In the genomic region with DNA sequence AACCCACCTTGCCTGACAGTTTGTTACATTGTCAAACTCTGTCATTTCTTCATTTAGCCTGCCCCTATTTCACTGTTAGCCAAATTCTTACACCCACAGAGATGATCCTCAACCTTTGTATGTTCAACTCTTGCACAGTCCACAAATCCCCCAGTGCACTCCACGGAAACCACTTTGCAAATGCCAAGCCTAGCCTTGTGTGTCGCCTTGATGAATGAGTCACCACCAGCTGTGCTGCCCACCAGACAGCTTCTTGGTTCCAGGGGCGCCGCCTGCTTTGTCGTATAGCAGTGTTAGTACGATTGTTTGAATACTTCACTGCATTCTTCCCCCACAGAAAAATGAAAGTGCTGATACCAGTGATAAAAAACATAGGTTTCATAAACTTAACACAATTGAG, we compare ENCODE assay signal across 17 cellular contexts.
DNase-seq lines count a peak whose midpoint lies in the region; ATAC-seq, FAIRE-seq and TF ChIP-seq lines count a peak whose summit lies in the region.
"Had no signal": no experiment of that assay in that cellular context is flagged by ENCODE, and none has a peak within 500 bp of the region (broad histone marks: within the 10 kb centered on the region; RNA-seq: fewer than 3 reads in every experiment).

No MANE protein-coding gene starts in this region.

- no peaks in the 10 kb centered on the region for H3K9me3 ChIP-seq in AG04450 (ENCODE audit: control insufficient read depth, insufficient read depth, low read length)
- no peaks in the 10 kb centered on the region for H3K9me3 ChIP-seq in astrocyte (ENCODE audit: insufficient read depth, low read depth, low read length)
- H3K9me3 ChIP-seq: colonic mucosa, gastrocnemius medialis had no signal

- H2AFZ ChIP-seq in astrocyte (ENCODE audit: low read depth, low read length), result no peak overlapping the region

- H3K27ac Mint-ChIP-seq in astrocyte (ENCODE audit: unreplicated experiment), result no peak overlapping the region
- no peak overlapping the region for H3K27ac Mint-ChIP-seq in activated naive CD4-positive, alpha-beta T cell treated with anti-CD3 and anti-CD28 coated beads, Interleukin-2, amount 50 U/mL, for 72 hours
- H3K27ac Mint-ChIP-seq: HFFc6, nephron progenitor cell, type B pancreatic cell had no signal

- POLR2A ChIA-PET in AG04450 (lab: Yijun Ruan, JAX), result interaction anchor here (1.3 kb wide), 1 partner anchor 8 kb away, joined by 4 read pairs; no protein-coding TSS in a partner anchor

- FAIRE-seq in astrocyte (lab: Jason Lieb, UNC), result peak; percentile 79
- FAIRE-seq: GM18507 had no signal

- H3K36me3 Mint-ChIP-seq in astrocyte (ENCODE audit: low read depth, unreplicated experiment), result no peaks in the 10 kb centered on the region
- no peaks in the 10 kb centered on the region for H3K36me3 Mint-ChIP-seq in activated naive CD4-positive, alpha-beta T cell treated with anti-CD3 and anti-CD28 coated beads, Interleukin-2, amount 50 U/mL, for 72 hours
- H3K36me3 Mint-ChIP-seq: type B pancreatic cell had no signal

- H3K4me3 Mint-ChIP-seq in astrocyte (ENCODE audit: unreplicated experiment), result no peak overlapping the region
- H3K4me3 Mint-ChIP-seq: HFFc6, nephron progenitor cell, type B pancreatic cell had no signal

- H3K27me3 Mint-ChIP-seq in astrocyte (ENCODE audit: low read depth, unreplicated experiment), result no peaks in the 10 kb centered on the region

- H3K27ac ChIP-seq in AG04450 (ENCODE audit: low read depth, low read length) (peak overlapping the region; percentile 34), astrocyte (ENCODE audit: low read depth, low read length) (peak overlapping the region; percentile 93)
- H3K27ac ChIP-seq: colonic mucosa, gastrocnemius medialis had no signal

- TF ChIP-seq CTCF in AG04450 (IDR thresholded peaks at IDR 0.05; ENCODE audit: low read depth, low read length) (no peak), astrocyte (IDR thresholded peaks at IDR 0.05; ENCODE audit: insufficient read depth, low read depth, low read length) (no peak), kidney epithelial cell (IDR thresholded peaks at IDR 0.05; ENCODE audit: insufficient read depth, low read length, poor library complexity, severe bottlenecking) (no peak)

- no peak for ATAC-seq in activated naive CD4-positive, alpha-beta T cell treated with anti-CD3 and anti-CD28 coated beads, Interleukin-2, amount 50 U/mL, for 72 hours
- ATAC-seq in HG03439 (IDR thresholded peaks at IDR 0.05; ENCODE audit: unreplicated experiment), result no peak
- ATAC-seq: gastrocnemius medialis had no signal

- no peaks in the 10 kb centered on the region for H4K20me1 ChIP-seq in astrocyte (ENCODE audit: insufficient read depth, low read length)

- DNase-seq in AG04450 (ENCODE audit: low read depth, low spot score), result peak; percentile 45
- DNase-seq in LHCN-M2 (ENCODE audit: low read depth), result peak; percentile 95
- DNase-seq in astrocyte (ENCODE audit: low read depth), result peak; percentile 95
- DNase-seq in kidney epithelial cell (ENCODE audit: low read depth), result peak; percentile 88
- DNase-seq in activated CD4-positive, alpha-beta T cell treated with anti-CD3 and anti-CD28 coated beads, Interleukin-2, amount 50 U/mL, for 1 hour, result no peak
- DNase-seq in NCI-H2081 treated with DMSO at 0.1 percent for 48 hours (lab: John Stamatoyannopoulos, UW), result no peak
- DNase-seq in activated naive CD4-positive, alpha-beta T cell treated with anti-CD3 and anti-CD28 coated beads, Interleukin-2, amount 50 U/mL, for 72 hours (ENCODE audit: low spot score in 2 of 2), result no peak
- DNase-seq: activated CD4-positive, alpha-beta T cell treated with anti-CD3 and anti-CD28 coated beads, Interleukin-2, amount 50 U/mL, for 48 hours; colonic mucosa; gastrocnemius medialis; HFFc6; NCI-H2107; nephron progenitor cell; stimulated activated CD4-positive, alpha-beta T cell treated with anti-CD3 and anti-CD28 coated beads, Interleukin-12 subunit alpha, Interleukin-12 subunit beta, amount 100 ng/mL, for 4 hours had no signal

- peaks cover 91% of the 10 kb centered on the region for H3K4me1 ChIP-seq in astrocyte (ENCODE audit: insufficient read depth, low read length)
- H3K4me1 ChIP-seq: colonic mucosa had no signal

- H3K4me3 ChIP-seq in AG04450 (ENCODE audit: low read depth, low read length) (peak overlapping the region; percentile 33), astrocyte (ENCODE audit: insufficient read depth, low read depth, low read length) (no peak overlapping the region), kidney epithelial cell (ENCODE audit: low read depth, low read length) (no peak overlapping the region)
- H3K4me3 ChIP-seq: colonic mucosa, gastrocnemius medialis had no signal

- H3K9me3 Mint-ChIP-seq in astrocyte (ENCODE audit: unreplicated experiment), result no peaks in the 10 kb centered on the region
- H3K9me3 Mint-ChIP-seq in activated naive CD4-positive, alpha-beta T cell treated with anti-CD3 and anti-CD28 coated beads, Interleukin-2, amount 50 U/mL, for 72 hours, result peaks cover 3 to 4% of the 10 kb centered on the region in 2 donors
- H3K9me3 Mint-ChIP-seq: HFFc6, nephron progenitor cell, type B pancreatic cell had no signal

- H3K79me2 ChIP-seq in astrocyte (ENCODE audit: insufficient read depth, low read length), result peaks cover 64% of the 10 kb centered on the region

- CTCF ChIA-PET in AG04450 (lab: Charles Lee), result interaction anchor here (0.7 to 1.6 kb wide), 3 partner anchors 14 to 189 kb away, joined by 3 to 9 read pairs (median 3); no protein-coding TSS in a partner anchor

- peaks cover 24% of the 10 kb centered on the region for H3K4me1 Mint-ChIP-seq in astrocyte (ENCODE audit: low read depth, unreplicated experiment)

- H3K27me3 ChIP-seq in AG04450 (ENCODE audit: control insufficient read depth, insufficient read depth, low read length) (no peaks in the 10 kb centered on the region), astrocyte (ENCODE audit: insufficient read depth, low read length) (no peaks in the 10 kb centered on the region), kidney epithelial cell (ENCODE audit: control insufficient read depth, insufficient read depth, low read length) (no peaks in the 10 kb centered on the region)
- H3K27me3 ChIP-seq: colonic mucosa, gastrocnemius medialis had no signal

- no peaks in the 10 kb centered on the region for H3K36me3 ChIP-seq in astrocyte (ENCODE audit: insufficient read depth, low read length)
- H3K36me3 ChIP-seq in kidney epithelial cell (ENCODE audit: control insufficient read depth, insufficient read depth, low read length), result no peaks in the 10 kb centered on the region
- H3K36me3 ChIP-seq: colonic mucosa, gastrocnemius medialis had no signal

- peak overlapping the region; percentile 50 for H3K4me2 ChIP-seq in astrocyte (ENCODE audit: low read length)

- H3K9ac ChIP-seq in astrocyte (ENCODE audit: low read length), result peak overlapping the region; percentile 65

Comparison
In these comparisons a context has a peak if more than half of its experiments do, and no peak if none do; other contexts are left out.
1. DNase-seq: peak in AG04450 (single experiment), LHCN-M2 (single experiment), astrocyte (single experiment) and kidney epithelial cell (single experiment); none in activated CD4-positive, alpha-beta T cell treated with anti-CD3 and anti-CD28 coated beads, Interleukin-2, amount 50 U/mL, for 1 hour (single experiment), NCI-H2081 treated with DMSO at 0.1 percent for 48 hours (single experiment) and activated naive CD4-positive, alpha-beta T cell treated with anti-CD3 and anti-CD28 coated beads, Interleukin-2, amount 50 U/mL, for 72 hours (0 of 2).